ENCODE assay signal across 20 cellular contexts in the genomic region with DNA sequence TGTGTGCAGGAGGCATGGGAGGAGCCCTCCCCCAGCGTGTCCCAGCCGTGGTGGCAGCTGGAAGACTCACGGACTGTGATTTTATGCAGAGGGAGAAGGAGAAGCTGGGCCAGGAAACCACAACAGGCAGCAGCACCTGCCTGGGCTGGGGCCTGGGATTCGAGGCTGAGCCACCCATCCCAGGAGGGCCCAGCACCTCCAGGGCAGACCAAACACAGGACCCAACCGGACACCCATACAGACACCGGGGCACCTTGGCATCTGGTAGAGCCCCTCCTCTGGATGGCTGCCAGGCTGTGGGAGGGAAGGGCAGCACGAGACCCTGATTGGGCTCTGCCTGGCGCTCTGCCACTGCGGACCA. TPM values are rescaled to one million over a fixed set of nuclear protein-coding genes. Genes with fewer than 3 reads are reported as not detected.
"Had no signal": no experiment of that assay in that cellular context is flagged by ENCODE, and none has a peak within 500 bp of the region (broad histone marks: within the 10 kb centered on the region; RNA-seq: fewer than 3 reads in every experiment).

No MANE protein-coding gene starts in this region.

- ATAC-seq: activated T-helper 17 cell treated with anti-CD3 and anti-CD28 coated beads, Interleukin-2, amount 50 U/mL, for 72 hours; gastroesophageal sphincter; left ventricle myocardium superior; psoas muscle; sciatic nerve; stimulated activated memory B cell treated with anti-CD40 and anti-IgM and Interleukin-4, amounts not matched to agents 10 μg/mL and 1 μg/mL and 100 μg/mL, for 72 hours had no signal

- H3K27me3 Mint-ChIP-seq: activated B cell treated with CpG ODN at 0.5 μM for 24 hours; activated CD4-positive, alpha-beta T cell treated with anti-CD3 and anti-CD28 coated beads, Interleukin-2, amount 10 ng/mL, durations not matched to agents 24 days and 14 days; activated T-helper 17 cell treated with anti-CD3 and anti-CD28 coated beads, Interleukin-2, amount 50 U/mL, for 72 hours; brain had no signal

- H3K4me3 ChIP-seq: gastroesophageal sphincter, psoas muscle, spleen, tibial nerve had no signal

- H3K36me3 Mint-ChIP-seq: brain; stimulated activated memory B cell treated with anti-CD40 and anti-IgM and Interleukin-4, amounts not matched to agents 10 μg/mL and 1 μg/mL and 100 μg/mL, for 72 hours had no signal

- H3K4me1 Mint-ChIP-seq: activated B cell treated with CpG ODN at 0.5 μM for 24 hours; activated CD4-positive, alpha-beta T cell treated with anti-CD3 and anti-CD28 coated beads, Interleukin-2, amount 10 ng/mL, durations not matched to agents 24 days and 14 days; activated T-helper 17 cell treated with anti-CD3 and anti-CD28 coated beads, Interleukin-2, amount 50 U/mL, for 72 hours; nephron progenitor cell had no signal

- H3K27ac ChIP-seq: gastroesophageal sphincter, psoas muscle, spleen, tibial nerve had no signal

- H3K9me3 ChIP-seq: gastroesophageal sphincter, psoas muscle, spleen had no signal

- H3K36me3 ChIP-seq: gastroesophageal sphincter, spleen, tibial nerve had no signal

- H3K9me3 Mint-ChIP-seq: activated B cell treated with CpG ODN at 0.5 μM for 24 hours; activated CD4-positive, alpha-beta T cell treated with anti-CD3 and anti-CD28 coated beads, Interleukin-2, amount 10 ng/mL, durations not matched to agents 24 days and 14 days; activated T-helper 17 cell treated with anti-CD3 and anti-CD28 coated beads, Interleukin-2, amount 50 U/mL, for 72 hours; brain; nephron progenitor cell; stimulated activated memory B cell treated with anti-CD40 and anti-IgM and Interleukin-4, amounts not matched to agents 10 μg/mL and 1 μg/mL and 100 μg/mL, for 72 hours had no signal

- H3K27ac Mint-ChIP-seq: activated B cell treated with CpG ODN at 0.5 μM for 24 hours; activated CD4-positive, alpha-beta T cell treated with anti-CD3 and anti-CD28 coated beads, Interleukin-2, amount 10 ng/mL, durations not matched to agents 24 days and 14 days; activated T-helper 17 cell treated with anti-CD3 and anti-CD28 coated beads, Interleukin-2, amount 50 U/mL, for 72 hours; nephron progenitor cell; stimulated activated memory B cell treated with anti-CD40 and anti-IgM and Interleukin-4, amounts not matched to agents 10 μg/mL and 1 μg/mL and 100 μg/mL, for 72 hours had no signal

- H3K4me1 ChIP-seq: gastroesophageal sphincter, psoas muscle, tibial nerve had no signal

- H3K4me3 Mint-ChIP-seq: activated B cell treated with CpG ODN at 0.5 μM for 24 hours; activated CD4-positive, alpha-beta T cell treated with anti-CD3 and anti-CD28 coated beads, Interleukin-2, amount 10 ng/mL, durations not matched to agents 24 days and 14 days; activated T-helper 17 cell treated with anti-CD3 and anti-CD28 coated beads, Interleukin-2, amount 50 U/mL, for 72 hours; brain; nephron progenitor cell; stimulated activated memory B cell treated with anti-CD40 and anti-IgM and Interleukin-4, amounts not matched to agents 10 μg/mL and 1 μg/mL and 100 μg/mL, for 72 hours had no signal

- DNase-seq: activated B cell treated with CpG ODN at 0.5 μM for 24 hours; activated CD4-positive, alpha-beta T cell treated with anti-CD3 and anti-CD28 coated beads, Interleukin-2, amount 10 ng/mL, durations not matched to agents 24 days and 14 days; activated CD8-positive, alpha-beta memory T cell treated with anti-CD3 and anti-CD28 coated beads for 24 hours; activated naive CD4-positive, alpha-beta T cell treated with anti-CD3 and anti-CD28 coated beads, Interleukin-2, amount 50 U/mL, for 16 hours; dermis blood vessel endothelial cell; kidney; left ventricle myocardium superior; mesenchymal stem cell; nephron progenitor cell; psoas muscle; spleen; stimulated activated CD4-positive, alpha-beta T cell treated with anti-CD3 and anti-CD28 coated beads, Interleukin-1b, Interleukin-23, amount 100 ng/mL, for 48 hours had no signal

RNA-seq across cellular contexts. Expression of a gene that starts 41.7 kb away (rescaled TPM):
- total RNA-seq: activated B cell treated with CpG ODN at 0.5 μM for 24 hours; activated CD4-positive, alpha-beta T cell treated with anti-CD3 and anti-CD28 coated beads, Interleukin-2, amount 10 ng/mL, durations not matched to agents 24 days and 14 days; activated T-helper 17 cell treated with anti-CD3 and anti-CD28 coated beads, Interleukin-2, amount 50 U/mL, for 72 hours; dermis blood vessel endothelial cell; epithelial cell of proximal tubule; gastroesophageal sphincter; osteoblast had no signal
